9 cellular contexts compared by ENCODE assay signal in genomic region chr22:39151329-39151975, GRCh38. TPM values are rescaled to one million over a fixed set of nuclear protein-coding genes. Genes with fewer than 3 reads are reported as not detected.
A peak's percentile ranks its signal among the peaks of the same experiment; 100 is the strongest.
DNase-seq lines count a peak whose midpoint lies in the region; ATAC-seq, FAIRE-seq and TF ChIP-seq lines count a peak whose summit lies in the region.
"Had no signal": no experiment of that assay in that cellular context is flagged by ENCODE, and none has a peak within 500 bp of the region (broad histone marks: within the 10 kb centered on the region; RNA-seq: fewer than 3 reads in every experiment).

No MANE protein-coding gene starts in this region.

- no peaks in the 10 kb centered on the region for H3K36me3 Mint-ChIP-seq in naive B cell

- H3K27me3 ChIP-seq in HUES6 (ENCODE audit: control insufficient read depth, insufficient read depth, low read length), result peaks cover 35% of the 10 kb centered on the region

- H3K4me3 ChIP-seq in A549, result peak overlapping the region; percentile 51; the same call in 2 of the 3 replicates
- peak overlapping the region; percentile 50; the same call in 1 of the 2 replicates for H3K4me3 ChIP-seq in HUES6 (ENCODE audit: low read depth, low read length)

- no peaks in the 10 kb centered on the region for H3K9me3 Mint-ChIP-seq in naive B cell

- POLR2A ChIA-PET in A549 (lab: Yijun Ruan, JAX), result interaction anchor here (1.8 kb wide), 1 partner anchor 168 kb away, joined by 14 read pairs; the partner anchor contains the start of gene RPL3

- peak overlapping the region; percentile 73 for H3K4me2 ChIP-seq in A549

- peaks cover 8 to 22% (median 17%) of the 10 kb centered on the region in 3 donors for H3K27me3 Mint-ChIP-seq in naive B cell

- no peak for DNase-seq in A549 (ENCODE audit: low read depth in 1 of 2, low spot score in 1 of 2)
- DNase-seq in naive B cell, result no peak
- DNase-seq in medulla oblongata (ENCODE audit: extremely low spot score), result no peak
- no peak for DNase-seq in UCSD-AML1 (lab: John Stamatoyannopoulos, UW; ENCODE audit: unreplicated experiment)
- DNase-seq: activated CD4-positive, alpha-beta T cell treated with anti-CD3 and anti-CD28 coated beads for 48 hours had no signal

- no peak for ATAC-seq in A549
- no peak for ATAC-seq in naive B cell (ENCODE audit: low read depth in 2 of 2)
- no peak for ATAC-seq in HG03135 (IDR thresholded peaks at IDR 0.05; ENCODE audit: unreplicated experiment)
- no peak for ATAC-seq in GM18519 (IDR thresholded peaks at IDR 0.05; ENCODE audit: low FRiP score, unreplicated experiment)

- TF ChIP-seq CTCF in A549 (IDR thresholded peaks at IDR 0.05), result no peak

- CTCF ChIA-PET in A549 (lab: Yijun Ruan, JAX), result interaction anchor here (1.0 to 4.3 kb wide), 3 partner anchors 16 to 224 kb away, joined by 3 to 21 read pairs (median 3); no protein-coding TSS in a partner anchor

- no peak for TF ChIP-seq EP300 in A549 (IDR thresholded peaks at IDR 0.05)

- H3K4me1 ChIP-seq in A549 (peaks cover 10% of the 10 kb centered on the region; the same call in 1 of the 3 replicates), HUES6 (ENCODE audit: control insufficient read depth, insufficient read depth, low read length) (peaks cover 16% of the 10 kb centered on the region)

- H3K9me3 ChIP-seq in A549 (no peaks in the 10 kb centered on the region), HUES6 (ENCODE audit: control insufficient read depth, insufficient read depth, low read depth, low read length) (no peaks in the 10 kb centered on the region)

- no peak overlapping the region for H3K9ac ChIP-seq in HUES6 (ENCODE audit: low read length)

- FAIRE-seq in A549 (lab: Jason Lieb, UNC), result no peak

- no peak for TF ChIP-seq RAD21 in A549 (conservative IDR thresholded peaks at IDR 0.05 in 1 of 2, IDR thresholded peaks at IDR 0.05 in 1 of 2)

- H3K27ac ChIP-seq in A549 (peak overlapping the region in 1 of 2 experiments; percentile 90; a peak in 2 of 6 replicates), HUES6 (ENCODE audit: low read depth, low read length) (no peak overlapping the region), cingulate gyrus (ENCODE audit: low read depth, low read length) (peak overlapping the region; percentile 98)

- peak overlapping the region; percentile 73 to 96 (median 89) for H3K4me3 Mint-ChIP-seq in naive B cell

- H3K27ac Mint-ChIP-seq in naive B cell, result peak overlapping the region; percentile 39 to 95 (median 82)

- no peaks in the 10 kb centered on the region for H3K36me3 ChIP-seq in HUES6 (ENCODE audit: control insufficient read depth, insufficient read depth, low read length)

- WGBS in A549 (ENCODE audit: missing lambda C conversion rate), result 61% methylated on average over 10 of the region's 16 CpGs

- no peak for TF ChIP-seq POLR2A in A549 (IDR thresholded peaks at IDR 0.05; ENCODE audit: low read length)

- peaks cover 43 to 53% (median 48%) of the 10 kb centered on the region in 3 donors for H3K4me1 Mint-ChIP-seq in naive B cell

TF ChIP-seq in A549, 52 proteins besides CTCF, POLR2A, EP300 and RAD21:
- TF ChIP-seq SREBF2 (IDR thresholded peaks at IDR 0.05), result no peak
- no peak for TF ChIP-seq ATOH8 (CRISPR knock-in tag; IDR thresholded peaks at IDR 0.05; ENCODE audit: low read depth)

RNA-seq across cellular contexts. Expression of gene CBX7, which starts 1.0 kb away (rescaled TPM):
- polyA plus RNA-seq in A549 (2011; rRNA removed), result 0.79 and 1.3 TPM in 2 replicates
- polyA plus RNA-seq in A549 (2012; cell fraction: cytosol; rRNA removed), result 1.2 and 1.8 TPM in 2 replicates
- 5.3 and 5.5 TPM in 2 replicates for polyA plus RNA-seq in A549 (2012; cell fraction: nucleus; rRNA removed)
- 2.0 to 2.5 TPM (median 2.3 TPM) in 3 replicates for polyA plus RNA-seq in A549 (2017; fragmentation: RNase III; extraction: RNeasy Plus Mini Kit Qiagen cat#74134 plus additional on column Dnase treatment)
- polyA minus RNA-seq in A549 (2011; rRNA and poly(A)+ RNA removed), result 1.5 and 1.7 TPM in 2 replicates
- polyA plus RNA-seq in naive B cell (ENCODE audit: low read depth in 6 of 6), result 10 to 100 TPM in 5 of 6 donors, 1 to 10 TPM in 1; 9.9 to 38.5 (median 21.7) TPM

RNA-seq across cellular contexts. Expression of gene APOBEC3H, which starts 54.4 kb away (rescaled TPM):
- polyA plus RNA-seq in A549 (2011; rRNA removed) (0.43 and 0.48 TPM in 2 replicates), A549 (2017; fragmentation: RNase III; extraction: RNeasy Plus Mini Kit Qiagen cat#74134 plus additional on column Dnase treatment) (0.39 to 0.45 TPM in 2 of 3 replicates, not detected in the other), naive B cell (ENCODE audit: low read depth in 6 of 6) (1 to 10 TPM in 1 of 6 donors, under 1 TPM in 1, not detected in 4; 0.77 to 1.2 TPM)
- polyA plus RNA-seq in A549 (2012; cell fraction: cytosol; rRNA removed), result 0.09 and 0.14 TPM in 2 replicates
- polyA plus RNA-seq in A549 (2012; cell fraction: nucleus; rRNA removed), result 0.32 and 0.43 TPM in 2 replicates
- polyA minus RNA-seq in A549 (2011; rRNA and poly(A)+ RNA removed), result not detected in 2 replicates
